Comparison of ENCODE assay signal across 18 cellular contexts in the genomic region with DNA sequence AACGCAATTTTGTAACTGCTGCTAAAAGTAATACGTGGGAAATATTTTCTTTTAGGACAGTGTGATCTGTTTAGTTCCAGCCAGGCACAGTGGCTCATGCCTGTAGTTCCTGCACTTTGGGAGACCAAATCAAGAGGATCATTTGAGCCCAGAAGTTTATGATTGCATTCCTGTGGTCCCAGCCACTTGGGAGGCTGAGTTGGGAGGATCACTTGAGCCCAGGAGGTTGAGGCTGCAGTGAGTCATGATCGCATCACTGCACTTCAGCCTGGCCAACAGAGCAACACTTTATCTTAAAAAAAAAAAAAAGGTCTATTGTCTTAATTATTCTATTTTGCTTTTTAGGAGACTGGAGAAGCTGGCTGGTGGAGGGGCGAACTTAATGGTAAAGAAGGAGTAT.
DNase-seq lines count a peak whose midpoint lies in the region; ATAC-seq lines count a peak whose summit lies in the region.
"Had no signal": no experiment of that assay in that cellular context is flagged by ENCODE, and none has a peak within 500 bp of the region (broad histone marks: within the 10 kb centered on the region; RNA-seq: fewer than 3 reads in every experiment).

No MANE protein-coding gene starts in this region.

- no peaks in the 10 kb centered on the region for H3K27me3 Mint-ChIP-seq in activated T-cell treated with anti-CD3 and anti-CD28 coated beads, Interleukin-2, amount 50 U/mL, for 72 hours (ENCODE audit: low read depth)
- H3K27me3 Mint-ChIP-seq in activated T-cell treated with anti-CD3 and anti-CD28 coated beads, Interleukin-2, amount 50 U/mL, for 24 hours = no peaks in the 10 kb centered on the region
- H3K27me3 Mint-ChIP-seq: CD4-positive, alpha-beta T cell; IgD-negative memory B cell had no signal

- H3K27ac Mint-ChIP-seq in activated T-cell treated with anti-CD3 and anti-CD28 coated beads, Interleukin-2, amount 50 U/mL, for 72 hours = peak overlapping the region; percentile 9
- H3K27ac Mint-ChIP-seq in activated T-cell treated with anti-CD3 and anti-CD28 coated beads, Interleukin-2, amount 50 U/mL, for 24 hours = no peak overlapping the region
- H3K27ac Mint-ChIP-seq: CD4-positive, alpha-beta T cell; HFFc6; IgD-negative memory B cell had no signal

- no peak for ATAC-seq in activated T-cell treated with anti-CD3 and anti-CD28 coated beads, Interleukin-2, amount 50 U/mL, for 72 hours (replicated peaks in 1 of 2)
- no peak for ATAC-seq in HG02610 (IDR thresholded peaks at IDR 0.05; ENCODE audit: unreplicated experiment)
- ATAC-seq: A549, GM12878 had no signal

- no peaks in the 10 kb centered on the region for H3K9me3 Mint-ChIP-seq in activated T-cell treated with anti-CD3 and anti-CD28 coated beads, Interleukin-2, amount 50 U/mL, for 72 hours
- no peaks in the 10 kb centered on the region for H3K9me3 Mint-ChIP-seq in activated T-cell treated with anti-CD3 and anti-CD28 coated beads, Interleukin-2, amount 50 U/mL, for 24 hours
- H3K9me3 Mint-ChIP-seq: CD4-positive, alpha-beta T cell; HFFc6; IgD-negative memory B cell had no signal

- no peaks in the 10 kb centered on the region for H3K4me1 Mint-ChIP-seq in activated T-cell treated with anti-CD3 and anti-CD28 coated beads, Interleukin-2, amount 50 U/mL, for 72 hours (ENCODE audit: low read depth)
- H3K4me1 Mint-ChIP-seq in activated T-cell treated with anti-CD3 and anti-CD28 coated beads, Interleukin-2, amount 50 U/mL, for 24 hours (ENCODE audit: low read depth) = no peaks in the 10 kb centered on the region

- peaks cover 4 to 17% of the 10 kb centered on the region in 2 donors for H3K36me3 Mint-ChIP-seq in activated T-cell treated with anti-CD3 and anti-CD28 coated beads, Interleukin-2, amount 50 U/mL, for 72 hours (ENCODE audit: insufficient read depth in 2 of 2)
- H3K36me3 Mint-ChIP-seq in activated T-cell treated with anti-CD3 and anti-CD28 coated beads, Interleukin-2, amount 50 U/mL, for 24 hours (ENCODE audit: low read depth) = peaks cover 72% of the 10 kb centered on the region

- no peak overlapping the region for H3K4me3 Mint-ChIP-seq in activated T-cell treated with anti-CD3 and anti-CD28 coated beads, Interleukin-2, amount 50 U/mL, for 72 hours
- no peak overlapping the region for H3K4me3 Mint-ChIP-seq in activated T-cell treated with anti-CD3 and anti-CD28 coated beads, Interleukin-2, amount 50 U/mL, for 24 hours
- H3K4me3 Mint-ChIP-seq: CD4-positive, alpha-beta T cell; HFFc6; IgD-negative memory B cell had no signal

- DNase-seq in activated T-cell treated with anti-CD3 and anti-CD28 coated beads, Interleukin-2, amount 50 U/mL, for 72 hours = no peak
- DNase-seq in activated T-cell treated with anti-CD3 and anti-CD28 coated beads, Interleukin-2, amount 50 U/mL, for 24 hours = no peak
- DNase-seq in HK-2 (ENCODE audit: unreplicated experiment) (peak; percentile 18), RPMI7951 (ENCODE audit: low read depth) (peak; percentile 7), kidney tubule cell (ENCODE audit: low spot score) (peak; percentile 11), NCI-H774 (lab: John Stamatoyannopoulos, UW) (no peak), NCI-H146 treated with DMSO at 0.1 percent for 48 hours (lab: John Stamatoyannopoulos, UW; ENCODE audit: unreplicated experiment) (no peak)
- DNase-seq: AML-193; Caco-2; CD4-positive, alpha-beta T cell; GF-D8; GM23248; HFFc6; KG1 had no signal

Comparison
In these comparisons a context has a peak if more than half of its experiments do, and no peak if none do; other contexts are left out.
1. DNase-seq: peak in HK-2 (single experiment), RPMI7951 (single experiment) and kidney tubule cell (single experiment); none in activated T-cell treated with anti-CD3 and anti-CD28 coated beads, Interleukin-2, amount 50 U/mL, for 72 hours (0 of 2), activated T-cell treated with anti-CD3 and anti-CD28 coated beads, Interleukin-2, amount 50 U/mL, for 24 hours (single experiment), NCI-H774 (single experiment) and NCI-H146 treated with DMSO at 0.1 percent for 48 hours (single experiment).